Comparison of ENCODE assay signal across 10 cellular contexts in the genomic region with DNA sequence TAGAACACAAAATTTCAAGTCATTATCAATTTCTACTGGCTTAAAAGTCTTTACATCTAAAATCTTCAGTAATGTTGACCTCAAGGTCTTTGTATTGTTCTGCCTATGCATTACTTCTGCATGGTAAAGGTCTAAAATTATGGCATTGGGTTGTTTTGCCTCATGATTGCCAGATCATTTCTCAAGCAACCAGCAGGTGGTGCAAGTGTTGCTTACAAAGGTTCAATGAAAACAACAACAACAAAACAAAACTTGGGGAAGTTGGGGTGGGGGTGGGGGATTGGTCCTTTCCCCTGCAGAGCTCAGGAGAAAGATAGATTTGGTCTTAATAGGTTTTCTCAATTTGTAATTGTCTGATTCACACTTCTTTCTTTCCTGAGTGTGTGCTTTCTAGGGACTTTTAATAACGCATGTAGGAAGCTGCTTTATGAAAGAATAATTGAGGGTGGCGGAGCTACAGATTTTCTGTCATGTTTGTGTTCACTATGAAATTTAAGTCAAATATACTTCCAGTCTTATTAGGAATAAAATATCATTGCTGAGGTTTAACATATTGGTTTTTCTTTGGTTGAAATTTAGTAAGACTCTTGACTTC.
DNase-seq lines count a peak whose midpoint lies in the region; ATAC-seq and TF ChIP-seq lines count a peak whose summit lies in the region.
"Had no signal": no experiment of that assay in that cellular context is flagged by ENCODE, and none has a peak within 500 bp of the region (broad histone marks: within the 10 kb centered on the region; RNA-seq: fewer than 3 reads in every experiment).

No MANE protein-coding gene starts in this region.

- no peaks in the 10 kb centered on the region for H3K27me3 ChIP-seq in spleen (replicated peaks in 1 of 7)
- H3K27me3 ChIP-seq in left lung, result peaks cover 0 to 4% of the 10 kb centered on the region in 2 donors

- H3K36me3 ChIP-seq in spleen, result no peaks in the 10 kb centered on the region
- no peaks in the 10 kb centered on the region for H3K36me3 ChIP-seq in left lung

- H3K4me1 ChIP-seq in spleen, result no peaks in the 10 kb centered on the region
- no peaks in the 10 kb centered on the region for H3K4me1 ChIP-seq in left lung

- ATAC-seq in HG02763 (IDR thresholded peaks at IDR 0.05; ENCODE audit: unreplicated experiment) (no peak), left lung (no peak)
- no peak for ATAC-seq in effector memory CD8-positive, alpha-beta T cell (replicated peaks)

- WGBS in spleen, 5 donors, result 76 to 97% (median 88%) methylated on average over 2 of the region's 2 CpGs

- H3K9me3 ChIP-seq in spleen (no peaks in the 10 kb centered on the region), left lung (no peaks in the 10 kb centered on the region)

- H3K4me3 ChIP-seq in spleen (no peak overlapping the region), left lung (no peak overlapping the region)

- H3K27ac ChIP-seq in spleen (no peak overlapping the region), left lung (no peak overlapping the region)

- TF ChIP-seq CTCF in brain (conservative IDR thresholded peaks at IDR 0.05), result peak; percentile 48 to 63
- TF ChIP-seq CTCF in mesothelial cell of epicardium (IDR thresholded peaks at IDR 0.05; ENCODE audit: unreplicated experiment), result peak; percentile 3
- TF ChIP-seq CTCF in spleen (IDR thresholded peaks at IDR 0.05 in 8 of 11, conservative IDR thresholded peaks at IDR 0.05 in 3 of 11), result no peak
- TF ChIP-seq CTCF in left lung (IDR thresholded peaks at IDR 0.05), result peak in 1 of 2 donors; percentile 6

- intact Hi-C loops in spleen (cut with DNase I; ENCODE audit: low total_unique reads) (no loop called here), left lung (cut with DNase I) (no loop called here)

- no peak for TF ChIP-seq POLR2A in spleen (IDR thresholded peaks at IDR 0.05)

- H3K4me3 Mint-ChIP-seq in brain (no peak overlapping the region), mesothelial cell of epicardium (no peak overlapping the region)
- H3K4me3 Mint-ChIP-seq in effector memory CD8-positive, alpha-beta T cell, result no peak overlapping the region

- TF ChIP-seq RAD21 in Ishikawa (IDR thresholded peaks at IDR 0.05; ENCODE audit: low read depth), result peak; percentile 19; the same call in 1 of the 2 replicates

- H3K4me1 Mint-ChIP-seq in brain, result peaks cover 4% of the 10 kb centered on the region
- no peaks in the 10 kb centered on the region for H3K4me1 Mint-ChIP-seq in mesothelial cell of epicardium
- H3K4me1 Mint-ChIP-seq in effector memory CD8-positive, alpha-beta T cell (ENCODE audit: low read depth in 2 of 2), result no peaks in the 10 kb centered on the region

- DNase-seq in ELR (ENCODE audit: low read depth), result peak; percentile 27
- DNase-seq in mesothelial cell of epicardium (ENCODE audit: low spot score in 2 of 2, unreplicated experiment in 2 of 2), result no peak
- DNase-seq in spleen, result no peak
- no peak for DNase-seq in effector memory CD8-positive, alpha-beta T cell
- no peak for DNase-seq in left lung
- DNase-seq: NCI-H187 treated with DMSO at 0.1 percent for 48 hours; stimulated activated CD4-positive, alpha-beta T cell treated with anti-CD3 and anti-CD28 coated beads, Interleukin-12 subunit alpha, Interleukin-12 subunit beta, amount 100 ng/mL, for 4 hours had no signal

- no peak for TF ChIP-seq EP300 in Ishikawa (IDR thresholded peaks at IDR 0.05; ENCODE audit: borderline replicate concordance)

- no peak overlapping the region for H3K27ac Mint-ChIP-seq in brain
- H3K27ac Mint-ChIP-seq in mesothelial cell of epicardium, result no peak overlapping the region
- no peak overlapping the region for H3K27ac Mint-ChIP-seq in effector memory CD8-positive, alpha-beta T cell

- H3K36me3 Mint-ChIP-seq in brain (peaks cover 13% of the 10 kb centered on the region), mesothelial cell of epicardium (peaks cover 38% of the 10 kb centered on the region)
- H3K36me3 Mint-ChIP-seq in effector memory CD8-positive, alpha-beta T cell (ENCODE audit: insufficient read depth), result no peaks in the 10 kb centered on the region

- no peaks in the 10 kb centered on the region for H3K9me3 Mint-ChIP-seq in brain
- no peaks in the 10 kb centered on the region for H3K9me3 Mint-ChIP-seq in mesothelial cell of epicardium
- H3K9me3 Mint-ChIP-seq in effector memory CD8-positive, alpha-beta T cell, result no peaks in the 10 kb centered on the region

- H3K27me3 Mint-ChIP-seq in brain (no peaks in the 10 kb centered on the region), mesothelial cell of epicardium (ENCODE audit: low read depth) (no peaks in the 10 kb centered on the region)
- no peaks in the 10 kb centered on the region for H3K27me3 Mint-ChIP-seq in effector memory CD8-positive, alpha-beta T cell

TF ChIP-seq in Ishikawa, 13 proteins besides CTCF, POLR2A, EP300 and RAD21:
- TF ChIP-seq, protein P1, sequence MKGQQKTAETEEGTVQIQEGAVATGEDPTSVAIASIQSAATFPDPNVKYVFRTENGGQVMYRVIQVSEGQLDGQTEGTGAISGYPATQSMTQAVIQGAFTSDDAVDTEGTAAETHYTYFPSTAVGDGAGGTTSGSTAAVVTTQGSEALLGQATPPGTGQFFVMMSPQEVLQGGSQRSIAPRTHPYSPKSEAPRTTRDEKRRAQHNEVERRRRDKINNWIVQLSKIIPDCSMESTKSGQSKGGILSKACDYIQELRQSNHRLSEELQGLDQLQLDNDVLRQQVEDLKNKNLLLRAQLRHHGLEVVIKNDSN (IDR thresholded peaks at IDR 0.05), result no peak
- TF ChIP-seq TCF12 (IDR thresholded peaks at IDR 0.05; ENCODE audit: low read depth) (no peak), TAF1 (IDR thresholded peaks at IDR 0.05; ENCODE audit: low read depth) (no peak), TEAD4 (IDR thresholded peaks at IDR 0.05) (no peak), YY1 (IDR thresholded peaks at IDR 0.05; ENCODE audit: low read depth) (no peak), EGR1 (IDR thresholded peaks at IDR 0.05) (no peak), ZBTB7A (IDR thresholded peaks at IDR 0.05; ENCODE audit: low read depth) (no peak), MAX (IDR thresholded peaks at IDR 0.05) (no peak), NFIC (IDR thresholded peaks at IDR 0.05) (no peak), CREB1 (IDR thresholded peaks at IDR 0.05; ENCODE audit: low read depth) (no peak)

Comparison
In these comparisons a context has a peak if more than half of its experiments do, and no peak if none do; other contexts are left out.
1. CTCF ChIP-seq: peak in brain (2 of 2) and mesothelial cell of epicardium (single experiment); none in spleen (0 of 11).